In the genomic region with DNA sequence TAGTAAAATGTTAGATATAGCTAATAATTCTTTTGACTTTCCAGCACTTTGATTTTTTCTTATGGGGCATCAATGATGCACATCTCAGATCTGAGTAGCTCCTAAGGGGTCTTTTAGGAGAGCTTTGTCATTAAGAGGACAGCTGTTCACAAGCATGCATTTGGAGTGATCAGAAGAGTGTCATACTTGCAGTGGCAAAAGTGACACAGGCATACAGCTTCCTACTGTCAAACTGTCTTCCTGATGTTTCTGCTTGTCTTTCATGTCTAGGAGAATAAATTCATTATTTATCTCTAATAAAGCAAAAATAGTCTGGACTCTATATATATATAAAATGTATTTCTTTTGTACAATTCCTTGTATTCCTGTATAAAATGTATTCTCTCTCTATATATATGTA, we compare ENCODE assay signal across 32 cellular contexts.
"Had no signal": no experiment of that assay in that cellular context is flagged by ENCODE, and none has a peak within 500 bp of the region (broad histone marks: within the 10 kb centered on the region; RNA-seq: fewer than 3 reads in every experiment).

No MANE protein-coding gene starts in this region.

- H3K9me3 ChIP-seq: adrenal gland, ascending aorta, body of pancreas, breast epithelium had no signal

- DNase-seq: activated effector memory CD4-positive, alpha-beta T cell treated with anti-CD3 and anti-CD28 coated beads, Interleukin-2, amount 50 U/mL, for 16 hours; activated effector memory CD4-positive, alpha-beta T cell treated with Interleukin-2 at 50 U/mL for 16 hours; activated gamma-delta T cell; activated gamma-delta T cell treated with Interleukin-2 at 50 U/mL for 16 hours; activated naive CD4-positive, alpha-beta T cell; activated naive CD4-positive, alpha-beta T cell treated with anti-CD3 and anti-CD28 coated beads for 36 hours; activated naive CD4-positive, alpha-beta T cell treated with anti-CD3 and anti-CD28 coated beads, Interleukin-2, amount 10 ng/mL, durations not matched to agents 7 days and 5 days; activated naive CD4-positive, alpha-beta T cell treated with anti-CD3 and anti-CD28 coated beads, Interleukin-2, amount 50 U/mL, for 16 hours; activated naive CD4-positive, alpha-beta T cell treated with Interleukin-2 at 50 U/mL for 16 hours; activated naive CD8-positive, alpha-beta T cell treated with anti-CD3 and anti-CD28 coated beads for 36 hours; activated naive CD8-positive, alpha-beta T cell treated with anti-CD3 and anti-CD28 coated beads, Interleukin-2, amount 10 ng/mL, durations not matched to agents 7 days and 5 days; activated naive CD8-positive, alpha-beta T cell treated with anti-CD3 and anti-CD28 coated beads, Interleukin-2, amount 50 U/mL, for 24 hours; activated T-cell treated with anti-CD3 and anti-CD28 coated beads, Interleukin-2, amount 50 U/mL, for 1 hour; activated T-cell treated with anti-CD3 and anti-CD28 coated beads, Interleukin-2, amount 50 U/mL, for 24 hours; activated T-cell treated with anti-CD3 and anti-CD28 coated beads, Interleukin-2, amount 50 U/mL, for 4 hours; activated T-cell treated with anti-CD3 and anti-CD28 coated beads, Interleukin-2, amount 50 U/mL, for 48 hours; activated T-cell treated with anti-CD3 and anti-CD28 coated beads, Interleukin-2, amount 50 U/mL, for 72 hours; adrenal gland; amniotic stem cell; amygdala; anterior cingulate cortex; aorta; body of pancreas; brain microvascular endothelial cell; caudate nucleus; central memory CD4-positive, alpha-beta T cell; cerebellar nuclear complex had no signal

- FAIRE-seq: astrocyte, bronchial epithelial cell had no signal

- H3K4me3 ChIP-seq: adrenal gland, ascending aorta, body of pancreas, breast epithelium, cardiac muscle cell had no signal

- H3K27ac ChIP-seq: adrenal gland, ascending aorta, body of pancreas, brain microvascular endothelial cell, breast epithelium, cardiac muscle cell had no signal

- H3K27me3 ChIP-seq: adrenal gland, ascending aorta, body of pancreas, brain microvascular endothelial cell, breast epithelium, cardiac muscle cell had no signal

- H3K36me3 ChIP-seq: adrenal gland, ascending aorta, brain microvascular endothelial cell, breast epithelium, cardiac muscle cell had no signal
